Comparison of ENCODE assay signal across 1 cellular context in the genomic region with DNA sequence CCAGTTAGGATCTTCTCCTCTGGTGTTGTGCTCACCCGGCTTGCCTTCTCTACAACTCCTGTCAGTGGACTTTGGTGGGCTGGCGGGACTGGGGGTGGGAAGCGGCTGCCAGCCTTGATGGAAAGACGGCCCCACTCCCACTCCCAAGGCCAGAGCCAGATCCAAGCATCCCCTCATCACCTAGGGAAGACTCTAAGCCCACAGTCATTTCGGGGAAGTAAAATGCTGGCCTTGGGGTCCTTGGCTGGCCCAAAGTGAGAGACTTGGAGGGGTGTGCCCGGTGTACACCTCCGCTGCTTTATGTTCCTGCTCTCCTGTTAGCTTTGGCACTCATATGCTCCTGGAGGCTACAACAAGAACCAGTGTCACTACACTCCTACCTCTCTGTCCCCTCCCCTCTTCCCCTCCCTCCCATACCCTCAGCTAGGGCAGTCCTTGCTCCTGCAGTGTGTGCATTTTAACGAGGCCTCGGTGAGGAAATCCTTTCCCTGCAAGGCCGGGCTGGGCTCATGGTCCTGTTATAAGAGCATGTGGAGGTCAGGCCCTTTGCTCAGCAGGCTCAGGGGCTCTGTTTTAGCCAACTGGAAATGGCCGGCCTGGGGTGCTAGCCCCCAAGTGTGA.
TF ChIP-seq lines count a peak whose summit lies in the region.

No MANE protein-coding gene starts in this region.

TF ChIP-seq in GM23338, 12 proteins besides CTCF, POLR2A, EP300 and RAD21 (continued from another document):
- TF ChIP-seq ZNF114 (CRISPR knock-in tag; IDR thresholded peaks at IDR 0.05) (no peak), STAT1 (IDR thresholded peaks at IDR 0.05; ENCODE audit: unreplicated experiment) (no peak)
